Comparison of ENCODE assay signal across 25 cellular contexts in genomic region chr3:15983693-15984092, GRCh38.
A peak's percentile ranks its signal among the peaks of the same experiment; 100 is the strongest.
DNase-seq lines count a peak whose midpoint lies in the region; ATAC-seq, FAIRE-seq and TF ChIP-seq lines count a peak whose summit lies in the region.
"Had no signal": no experiment of that assay in that cellular context is flagged by ENCODE, and none has a peak within 500 bp of the region (broad histone marks: within the 10 kb centered on the region; RNA-seq: fewer than 3 reads in every experiment).

No MANE protein-coding gene starts in this region.

- in situ Hi-C loops in IMR-90 (cut with MboI; ENCODE audit: low sequenced_read_pairs), result no loop called here

- no peak for TF ChIP-seq POLR2A in IMR-90 (IDR thresholded peaks at IDR 0.05; ENCODE audit: low read depth, low read length)
- no peak for TF ChIP-seq POLR2A in right lobe of liver (IDR thresholded peaks at IDR 0.05)

- H3K18ac ChIP-seq in IMR-90 (ENCODE audit: low read depth, low read length), result peak overlapping the region; percentile 70

- TF ChIP-seq CTCF in IMR-90 (conservative IDR thresholded peaks at IDR 0.05; ENCODE audit: low read depth, low read length) (no peak), brain (conservative IDR thresholded peaks at IDR 0.05) (no peak), keratinocyte (optimal IDR thresholded peaks at IDR 0.05 in 1 of 3, IDR thresholded peaks at IDR 0.05 in 1 of 3, conservative IDR thresholded peaks at IDR 0.05 in 1 of 3; ENCODE audit: extremely low read depth in 1 of 3, insufficient read depth in 2 of 3, low read length in 3 of 3) (no peak), right lobe of liver (IDR thresholded peaks at IDR 0.05) (no peak)

- peak overlapping the region in 4 of 5 experiments; percentile 48 to 79 (median 75) for H3K4me3 Mint-ChIP-seq in brain
- H3K4me3 Mint-ChIP-seq: activated CD8-positive, alpha-beta T cell treated with anti-CD3 and anti-CD28 coated beads for 36 hours; B cell; central memory CD8-positive, alpha-beta T cell; nephron progenitor cell had no signal

- H4K20me1 ChIP-seq in IMR-90 (ENCODE audit: insufficient read depth, low read length), result no peaks in the 10 kb centered on the region; the same call in 1 of the 2 replicates
- H4K20me1 ChIP-seq in keratinocyte (ENCODE audit: control insufficient read depth, extremely low read depth, insufficient read depth, low read length), result no peaks in the 10 kb centered on the region

- H3K9me1 ChIP-seq in IMR-90 (ENCODE audit: insufficient read depth, low read length), result no peaks in the 10 kb centered on the region
- no peaks in the 10 kb centered on the region for H3K9me1 ChIP-seq in keratinocyte (ENCODE audit: control insufficient read depth, extremely low read depth, insufficient read depth, low read length)

- peak overlapping the region; percentile 87 for H2BK20ac ChIP-seq in IMR-90 (ENCODE audit: low read depth, low read length)

- peaks cover 3% of the 10 kb centered on the region for H3K27me3 Mint-ChIP-seq in brain
- H3K27me3 Mint-ChIP-seq: activated CD8-positive, alpha-beta T cell treated with anti-CD3 and anti-CD28 coated beads for 36 hours had no signal

- H3K36me3 Mint-ChIP-seq in brain, result peaks cover 39% of the 10 kb centered on the region

- H3K14ac ChIP-seq in IMR-90 (replicated peaks; ENCODE audit: low read depth, low read length), result peak overlapping the region; percentile 71

- no peak for FAIRE-seq in keratinocyte (lab: Jason Lieb, UNC)

- peak overlapping the region; percentile 94 for H3K27ac ChIP-seq in IMR-90 (ENCODE audit: insufficient read depth, low read length)
- peak overlapping the region; percentile 83 for H3K27ac ChIP-seq in keratinocyte (ENCODE audit: control insufficient read depth, insufficient read depth, low read length)
- H3K27ac ChIP-seq in right lobe of liver, result no peak overlapping the region
- H3K27ac ChIP-seq: prostate gland, SK-N-MC had no signal

- peak overlapping the region; percentile 85 for H4K5ac ChIP-seq in IMR-90 (ENCODE audit: low read depth, low read length)

- H4K91ac ChIP-seq in IMR-90 (ENCODE audit: insufficient read depth, low read depth, low read length), result peak overlapping the region; percentile 91

- no peak for ATAC-seq in IMR-90 (ENCODE audit: low read depth)
- no peak for ATAC-seq in right lobe of liver
- ATAC-seq: activated CD4-positive, CD25-positive, alpha-beta regulatory T cell treated with anti-CD3 and anti-CD28 coated beads, Interleukin-2, amount 50 U/mL, for 24 hours; activated CD8-positive, alpha-beta T cell treated with anti-CD3 and anti-CD28 coated beads for 36 hours had no signal

- H3K9ac ChIP-seq in IMR-90 (ENCODE audit: low read depth, low read length) (peak overlapping the region; percentile 73), keratinocyte (ENCODE audit: control insufficient read depth, extremely low read depth, insufficient read depth, low read length) (peak overlapping the region; percentile 63)

- peaks cover 12 to 51% (median 39%) of the 10 kb centered on the region in 5 experiments for H3K9me3 Mint-ChIP-seq in brain

- H2BK120ac ChIP-seq in IMR-90 (ENCODE audit: low read depth, low read length), result peak overlapping the region; percentile 89

- peaks cover 56% of the 10 kb centered on the region for H3K4me1 Mint-ChIP-seq in brain
- H3K4me1 Mint-ChIP-seq: B cell; central memory CD8-positive, alpha-beta T cell had no signal

- peak overlapping the region; percentile 91 for H2AK9ac ChIP-seq in IMR-90 (replicated peaks; ENCODE audit: low read depth, low read length, poor library complexity)

- no peaks in the 10 kb centered on the region for H3K79me1 ChIP-seq in IMR-90 (ENCODE audit: low read depth in 1 of 2, low read length in 2 of 2)

- POLR2A ChIA-PET in IMR-90 (lab: Charles Lee; ENCODE audit: unreplicated experiment), result no interaction called here

- H3K27ac Mint-ChIP-seq in brain, result peak overlapping the region; percentile 81 to 99 (median 97)
- H3K27ac Mint-ChIP-seq: activated CD8-positive, alpha-beta T cell treated with anti-CD3 and anti-CD28 coated beads for 36 hours; B cell; nephron progenitor cell had no signal

- peak overlapping the region; percentile 88 for H3K23ac ChIP-seq in IMR-90 (ENCODE audit: low read depth, low read length)

- peaks cover 6% of the 10 kb centered on the region; the same call in 1 of the 2 replicates for H3K9me3 ChIP-seq in IMR-90 (ENCODE audit: control insufficient read depth, insufficient read depth, low read length)
- H3K9me3 ChIP-seq in keratinocyte (ENCODE audit: control insufficient read depth, low read depth, low read length), result no peaks in the 10 kb centered on the region
- no peaks in the 10 kb centered on the region for H3K9me3 ChIP-seq in right lobe of liver
- H3K9me3 ChIP-seq: prostate gland, upper lobe of right lung had no signal

- BruUV-seq in IMR-90 (replicated peaks; lab: Mats Ljungman, UMichigan), result no TSS peak

- DNase-seq in IMR-90 (no peak), keratinocyte (ENCODE audit: low read depth, low spot score) (no peak), superior temporal gyrus (ENCODE audit: extremely low spot score) (peak; percentile 11), right lobe of liver (no peak), LoVo (ENCODE audit: low spot score) (no peak), NCI-H82 (lab: John Stamatoyannopoulos, UW) (no peak), D341Med (ENCODE audit: low spot score) (no peak)
- DNase-seq: activated CD8-positive, alpha-beta T cell treated with anti-CD3 and anti-CD28 coated beads for 36 hours; activated T-cell treated with anti-CD3 and anti-CD28 coated beads, Interleukin-2, amount 50 U/mL, for 1 hour; amniotic stem cell; glutamatergic neuron; KG1; left cardiac atrium; NCI-H1694 treated with DMSO at 0.1 percent for 48 hours; NCI-H69; nephron progenitor cell; OCI-M1; stimulated activated CD4-positive, alpha-beta T cell treated with anti-CD3 and anti-CD28 coated beads, Interleukin-12 subunit alpha, Interleukin-12 subunit beta, amount 100 ng/mL, for 4 hours; upper lobe of right lung had no signal

- H3K4me2 ChIP-seq in IMR-90 (ENCODE audit: low read depth, low read length) (peak overlapping the region; percentile 70), keratinocyte (ENCODE audit: control insufficient read depth, extremely low read depth, insufficient read depth, low read depth, low read length) (peak overlapping the region; percentile 60)

- CTCF ChIA-PET in IMR-90 (lab: Yijun Ruan, JAX), result no interaction called here

- intact Hi-C loops in IMR-90 (cut with micrococcal nuclease), result loop anchor here (1.0 to 5.0 kb wide), 6 partner anchors 51 to 263 kb away; no protein-coding TSS in a partner anchor
- intact Hi-C loops in right lobe of liver (cut with DNase I), result no loop called here

- no peak for TF ChIP-seq RAD21 in IMR-90 (IDR thresholded peaks at IDR 0.05; ENCODE audit: low read length)

- peaks cover 7% of the 10 kb centered on the region for H3K4me1 ChIP-seq in IMR-90 (ENCODE audit: control insufficient read depth, insufficient read depth, low read length)
- peaks cover 24% of the 10 kb centered on the region for H3K4me1 ChIP-seq in keratinocyte (ENCODE audit: control insufficient read depth, extremely low read depth, insufficient read depth, low read length)
- H3K4me1 ChIP-seq in right lobe of liver, result no peaks in the 10 kb centered on the region
- H3K4me1 ChIP-seq: prostate gland had no signal

- H3K36me3 ChIP-seq in IMR-90 (ENCODE audit: control insufficient read depth, insufficient read depth, low read length) (no peaks in the 10 kb centered on the region), keratinocyte (ENCODE audit: control insufficient read depth in 2 of 2, extremely low read depth in 1 of 2, insufficient read depth in 2 of 2, low read length in 2 of 2) (no peaks in the 10 kb centered on the region), right lobe of liver (no peaks in the 10 kb centered on the region)
- H3K36me3 ChIP-seq: prostate gland, upper lobe of right lung had no signal

- H3K56ac ChIP-seq in IMR-90 (ENCODE audit: extremely low read depth, insufficient read depth, low read length), result peak overlapping the region; percentile 87

- H3K79me2 ChIP-seq in keratinocyte (ENCODE audit: control insufficient read depth, insufficient read depth, low read length), result no peaks in the 10 kb centered on the region

- peak overlapping the region; percentile 77 for H2AK5ac ChIP-seq in IMR-90 (ENCODE audit: low read depth, low read length)

- H2BK5ac ChIP-seq in IMR-90 (ENCODE audit: low read depth, low read length, poor library complexity, severe bottlenecking), result peak overlapping the region; percentile 96

- H3K27me3 ChIP-seq in IMR-90 (ENCODE audit: control insufficient read depth, insufficient read depth, low read length), result no peaks in the 10 kb centered on the region
- H3K27me3 ChIP-seq in keratinocyte (ENCODE audit: control insufficient read depth, extremely low read depth, insufficient read depth, low read length), result no peaks in the 10 kb centered on the region
- H3K27me3 ChIP-seq in right lobe of liver, result no peaks in the 10 kb centered on the region
- H3K27me3 ChIP-seq: upper lobe of right lung had no signal

- dilution Hi-C loops in IMR-90 (cut with HindIII; ENCODE audit: low sequenced_read_pairs, unreplicated experiment), result no loop called here
- dilution Hi-C loops in keratinocyte (cut with MboI; ENCODE audit: extremely low pct_ligation_motif_present, low sequenced_read_pairs), result no loop called here

- WGBS in IMR-90 (ENCODE audit: extremely low coverage in 2 of 2, insufficient read length in 1 of 2), 2 experiments, result no CpG with 5 or more reads among the region's 1 CpG
- 62% methylated on average over 1 of the region's 1 CpG for WGBS in right lobe of liver (ENCODE audit: insufficient coverage, low coverage, low lambda C conversion rate, missing lambda C conversion rate)

- H4K8ac ChIP-seq in IMR-90 (ENCODE audit: low read depth in 2 of 2, low read length in 2 of 2), result peak overlapping the region; percentile 84 to 89

- H2AFZ ChIP-seq in IMR-90 (replicated peaks; ENCODE audit: low read length, poor library complexity) (peak overlapping the region; percentile 78), keratinocyte (ENCODE audit: control insufficient read depth, low read length) (peak overlapping the region; percentile 13)

- H3K4ac ChIP-seq in IMR-90 (ENCODE audit: low read depth, low read length), result peak overlapping the region; percentile 96

- H3K4me3 ChIP-seq in IMR-90 (ENCODE audit: insufficient read depth, low read depth, low read length) (no peak overlapping the region), keratinocyte (ENCODE audit: control insufficient read depth in 2 of 3, extremely low read depth in 1 of 3, insufficient read depth in 2 of 3, low read depth in 1 of 3, low read length in 3 of 3) (peak overlapping the region in 2 of 3 experiments; percentile 26 to 31), right lobe of liver (no peak overlapping the region)
- H3K4me3 ChIP-seq: prostate gland, SK-N-MC, upper lobe of right lung had no signal

- H2BK15ac ChIP-seq in IMR-90 (ENCODE audit: low read depth, low read length), result peak overlapping the region; percentile 90

TF ChIP-seq in IMR-90, 13 proteins besides CTCF, POLR2A, EP300 and RAD21:
- TF ChIP-seq MAZ (IDR thresholded peaks at IDR 0.05; ENCODE audit: borderline replicate concordance, low read depth, low read length) (no peak), MXI1 (IDR thresholded peaks at IDR 0.05; ENCODE audit: borderline replicate concordance, low read depth, low read length) (no peak), RCOR1 (IDR thresholded peaks at IDR 0.05; ENCODE audit: insufficient replicate concordance, low read length) (no peak), MAFK (IDR thresholded peaks at IDR 0.05; ENCODE audit: low read depth, low read length) (no peak)

Comparison
In these comparisons a context has a peak if more than half of its experiments do, and no peak if none do; other contexts are left out.
1. H3K27ac ChIP-seq: peak in IMR-90 (single experiment) and keratinocyte (single experiment); none in right lobe of liver (0 of 3).
2. H3K4me3 ChIP-seq: peak in keratinocyte (2 of 3); none in IMR-90 (single experiment) and right lobe of liver (0 of 3).